1 cellular context compared by ENCODE assay signal in the genomic region with DNA sequence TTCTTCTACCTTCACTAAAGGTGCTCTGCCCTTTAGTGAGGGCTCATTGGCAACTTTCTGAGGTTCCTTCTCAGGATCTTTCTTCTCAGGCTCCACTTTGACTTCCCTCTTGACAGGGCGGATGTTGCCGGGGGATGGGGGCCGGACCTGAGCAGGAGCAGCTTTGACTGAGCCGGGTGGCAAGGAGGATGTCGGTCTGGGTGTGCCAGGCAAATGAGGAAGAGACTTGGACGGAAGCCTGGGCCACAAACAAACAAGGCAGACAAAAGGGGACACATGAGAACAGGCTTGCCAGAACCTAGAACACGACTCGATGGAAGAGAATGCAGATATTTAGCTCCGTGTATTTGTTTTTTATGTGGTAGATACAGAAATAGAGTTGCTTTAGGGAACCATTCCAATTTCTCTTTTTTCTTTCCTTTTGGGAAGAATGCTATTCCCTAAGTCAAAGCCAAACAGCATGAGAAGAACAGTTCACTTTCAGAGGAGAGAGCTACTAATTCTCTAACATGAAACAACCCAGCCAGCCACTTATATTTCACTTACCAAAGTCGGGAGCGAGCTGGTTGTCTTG.
TF ChIP-seq lines count a peak whose summit lies in the region.

No MANE protein-coding gene starts in this region.

TF ChIP-seq in HepG2, 621 proteins besides CTCF, POLR2A, EP300 and RAD21 (continued from another document):
- TF ChIP-seq, protein P1, sequence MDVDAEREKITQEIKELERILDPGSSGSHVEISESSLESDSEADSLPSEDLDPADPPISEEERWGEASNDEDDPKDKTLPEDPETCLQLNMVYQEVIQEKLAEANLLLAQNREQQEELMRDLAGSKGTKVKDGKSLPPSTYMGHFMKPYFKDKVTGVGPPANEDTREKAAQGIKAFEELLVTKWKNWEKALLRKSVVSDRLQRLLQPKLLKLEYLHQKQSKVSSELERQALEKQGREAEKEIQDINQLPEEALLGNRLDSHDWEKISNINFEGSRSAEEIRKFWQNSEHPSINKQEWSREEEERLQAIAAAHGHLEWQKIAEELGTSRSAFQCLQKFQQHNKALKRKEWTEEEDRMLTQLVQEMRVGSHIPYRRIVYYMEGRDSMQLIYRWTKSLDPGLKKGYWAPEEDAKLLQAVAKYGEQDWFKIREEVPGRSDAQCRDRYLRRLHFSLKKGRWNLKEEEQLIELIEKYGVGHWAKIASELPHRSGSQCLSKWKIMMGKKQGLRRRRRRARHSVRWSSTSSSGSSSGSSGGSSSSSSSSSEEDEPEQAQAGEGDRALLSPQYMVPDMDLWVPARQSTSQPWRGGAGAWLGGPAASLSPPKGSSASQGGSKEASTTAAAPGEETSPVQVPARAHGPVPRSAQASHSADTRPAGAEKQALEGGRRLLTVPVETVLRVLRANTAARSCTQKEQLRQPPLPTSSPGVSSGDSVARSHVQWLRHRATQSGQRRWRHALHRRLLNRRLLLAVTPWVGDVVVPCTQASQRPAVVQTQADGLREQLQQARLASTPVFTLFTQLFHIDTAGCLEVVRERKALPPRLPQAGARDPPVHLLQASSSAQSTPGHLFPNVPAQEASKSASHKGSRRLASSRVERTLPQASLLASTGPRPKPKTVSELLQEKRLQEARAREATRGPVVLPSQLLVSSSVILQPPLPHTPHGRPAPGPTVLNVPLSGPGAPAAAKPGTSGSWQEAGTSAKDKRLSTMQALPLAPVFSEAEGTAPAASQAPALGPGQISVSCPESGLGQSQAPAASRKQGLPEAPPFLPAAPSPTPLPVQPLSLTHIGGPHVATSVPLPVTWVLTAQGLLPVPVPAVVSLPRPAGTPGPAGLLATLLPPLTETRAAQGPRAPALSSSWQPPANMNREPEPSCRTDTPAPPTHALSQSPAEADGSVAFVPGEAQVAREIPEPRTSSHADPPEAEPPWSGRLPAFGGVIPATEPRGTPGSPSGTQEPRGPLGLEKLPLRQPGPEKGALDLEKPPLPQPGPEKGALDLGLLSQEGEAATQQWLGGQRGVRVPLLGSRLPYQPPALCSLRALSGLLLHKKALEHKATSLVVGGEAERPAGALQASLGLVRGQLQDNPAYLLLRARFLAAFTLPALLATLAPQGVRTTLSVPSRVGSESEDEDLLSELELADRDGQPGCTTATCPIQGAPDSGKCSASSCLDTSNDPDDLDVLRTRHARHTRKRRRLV (CRISPR knock-in tag; IDR thresholded peaks at IDR 0.05): no peak
- TF ChIP-seq, protein P2, sequence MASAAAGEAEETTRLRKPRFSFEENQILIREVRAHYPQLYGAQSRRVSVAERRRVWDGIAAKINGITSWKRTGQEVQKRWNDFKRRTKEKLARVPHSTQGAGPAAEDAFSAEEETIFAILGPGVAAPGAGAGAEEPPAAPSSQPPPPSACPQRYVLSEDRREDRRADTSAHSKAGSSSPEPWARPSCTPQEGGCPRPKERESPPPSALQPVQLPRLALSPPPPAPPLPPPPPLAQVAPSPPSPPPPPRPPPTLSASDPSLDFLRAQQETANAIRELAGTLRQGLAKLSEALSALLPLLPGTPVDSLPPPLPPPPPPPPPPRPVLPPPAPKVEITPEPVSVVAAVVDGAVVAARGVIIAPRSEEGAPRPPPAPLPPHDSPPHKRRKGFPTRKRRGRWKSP (CRISPR knock-in tag; IDR thresholded peaks at IDR 0.05): no peak
- no peak for TF ChIP-seq FOXJ3 (CRISPR knock-in tag; IDR thresholded peaks at IDR 0.05; ENCODE audit: borderline replicate concordance)
- TF ChIP-seq EHMT2 (IDR thresholded peaks at IDR 0.05; ENCODE audit: borderline replicate concordance, low read depth, low read length): no peak
- no peak for TF ChIP-seq ZNF382 (CRISPR knock-in tag; IDR thresholded peaks at IDR 0.05; ENCODE audit: borderline replicate concordance)
- TF ChIP-seq PPARG (CRISPR knock-in tag; conservative IDR thresholded peaks at IDR 0.05): no peak
- TF ChIP-seq IRF2 (CRISPR knock-in tag; IDR thresholded peaks at IDR 0.05): no peak
- TF ChIP-seq MED8 (CRISPR knock-in tag; IDR thresholded peaks at IDR 0.05; ENCODE audit: insufficient replicate concordance): no peak
- no peak for TF ChIP-seq FOSL2 (CRISPR knock-in tag; IDR thresholded peaks at IDR 0.05)
TF ChIP-seq in HepG2: peak in this region for 0.
